ENCODE assay signal across 8 cellular contexts in genomic region chr4:36399762-36400353, GRCh38.
DNase-seq lines count a peak whose midpoint lies in the region; ATAC-seq and TF ChIP-seq lines count a peak whose summit lies in the region.

No MANE protein-coding gene starts in this region.

- H3F3A ChIP-seq in neural cell (ENCODE audit: insufficient read depth, low read length, poor library complexity, severe bottlenecking) = no peaks in the 10 kb centered on the region

- no peak overlapping the region for H3K27ac Mint-ChIP-seq in chondrocyte (ENCODE audit: unreplicated experiment)

- no peaks in the 10 kb centered on the region for H3K36me3 ChIP-seq in neural cell (ENCODE audit: insufficient read depth, low read length)

- peak; percentile 46 to 63 for ATAC-seq in activated CD4-positive, CD25-positive, alpha-beta regulatory T cell treated with anti-CD3 and anti-CD28 coated beads, Interleukin-2, amount 50 U/mL, for 24 hours
- ATAC-seq in HG02973 (IDR thresholded peaks at IDR 0.05; ENCODE audit: unreplicated experiment) = peak; percentile 63

- no peaks in the 10 kb centered on the region for H3K9me3 Mint-ChIP-seq in chondrocyte (ENCODE audit: low read depth)

- no peak overlapping the region for H3K4me3 Mint-ChIP-seq in chondrocyte (ENCODE audit: unreplicated experiment)

- no peaks in the 10 kb centered on the region for H3K79me2 ChIP-seq in neural cell (replicated peaks; ENCODE audit: insufficient read depth, low read length)

- H3K9ac ChIP-seq in neural cell (ENCODE audit: low read length) = no peak overlapping the region

- no peaks in the 10 kb centered on the region for H3K27me3 ChIP-seq in neural cell (ENCODE audit: insufficient read depth, low read depth, low read length)

- no peak for DNase-seq in activated CD4-positive, CD25-positive, alpha-beta regulatory T cell treated with anti-CD3 and anti-CD28 coated beads, Interleukin-2, amount 50 U/mL, for 72 hours
- DNase-seq in T follicular helper cell (ENCODE audit: low read depth) (peak; percentile 25), chondrocyte (ENCODE audit: low spot score) (no peak), middle frontal gyrus (ENCODE audit: extremely low spot score, low spot score) (no peak), islet precursor cell (no peak)

- peak; percentile 91 for TF ChIP-seq CTCF in chondrocyte (IDR thresholded peaks at IDR 0.05)
- peak; percentile 57 for TF ChIP-seq CTCF in neural cell (IDR thresholded peaks at IDR 0.05; ENCODE audit: poor library complexity, severe bottlenecking)

- H3K4me1 Mint-ChIP-seq in chondrocyte (ENCODE audit: low read depth) = no peaks in the 10 kb centered on the region

- H3K27me3 Mint-ChIP-seq in chondrocyte (ENCODE audit: low read depth) = peaks cover 31% of the 10 kb centered on the region

- H3K9me2 ChIP-seq in neural cell (ENCODE audit: insufficient read depth, low read length) = no peaks in the 10 kb centered on the region

- peak; percentile 59 for TF ChIP-seq RAD21 in neural cell (conservative IDR thresholded peaks at IDR 0.05)

- H3K9me3 ChIP-seq in neural cell (ENCODE audit: low read length) = no peaks in the 10 kb centered on the region

- no peak overlapping the region for H3K4me2 ChIP-seq in neural cell (ENCODE audit: low read length)

- no peak for TF ChIP-seq EP300 in neural cell (conservative IDR thresholded peaks at IDR 0.05; ENCODE audit: poor library complexity, severe bottlenecking)

- H3K36me3 Mint-ChIP-seq in chondrocyte (ENCODE audit: low read depth) = no peaks in the 10 kb centered on the region

- H3K4me3 ChIP-seq in neural cell (ENCODE audit: low read length) = no peak overlapping the region

- H4K20me1 ChIP-seq in neural cell (ENCODE audit: insufficient read depth) = no peaks in the 10 kb centered on the region

- H3K27ac ChIP-seq in neural cell (ENCODE audit: low read length) = no peak overlapping the region

- no peak overlapping the region for H2AFZ ChIP-seq in neural cell (ENCODE audit: low read depth, low read length)

TF ChIP-seq in neural cell, 6 proteins besides CTCF, POLR2A, EP300 and RAD21:
- no peak for TF ChIP-seq REST (IDR thresholded peaks at IDR 0.05; ENCODE audit: borderline replicate concordance)
- TF ChIP-seq SMC3 (conservative IDR thresholded peaks at IDR 0.05; ENCODE audit: poor library complexity) = peak; percentile 57
